In genomic region chr14:51873221-51873893, GRCh38 we compare ENCODE assay signal across 8 cellular contexts. TPM values are rescaled to one million over a fixed set of nuclear protein-coding genes. Genes with fewer than 3 reads are reported as not detected.
A peak's percentile ranks its signal among the peaks of the same experiment; 100 is the strongest.
DNase-seq lines count a peak whose midpoint lies in the region; ATAC-seq, FAIRE-seq and TF ChIP-seq lines count a peak whose summit lies in the region.

No MANE protein-coding gene starts in this region.

- no peaks in the 10 kb centered on the region for H3K27me3 Mint-ChIP-seq in endodermal cell (ENCODE audit: insufficient read depth)

- no peak for FAIRE-seq in pancreas (lab: Jason Lieb, UNC)

- peaks cover 46% of the 10 kb centered on the region for H3K4me1 Mint-ChIP-seq in endodermal cell

- no peaks in the 10 kb centered on the region for H3K79me2 ChIP-seq in PC-3 (ENCODE audit: low read length)

- DNase-seq in EH (ENCODE audit: low read depth) (peak; percentile 94), PC-3 (peak; percentile 97), endodermal cell (no peak), pancreas (no peak), ureter (ENCODE audit: low spot score) (no peak), testis (no peak)

- H3F3A ChIP-seq in PC-3 (ENCODE audit: low read length, unreplicated experiment) = no peaks in the 10 kb centered on the region

- no peaks in the 10 kb centered on the region for H4K20me1 ChIP-seq in PC-3 (ENCODE audit: low read length)

- no peaks in the 10 kb centered on the region for H3K9me3 ChIP-seq in PC-3 (ENCODE audit: low read length)
- H3K9me3 ChIP-seq in endodermal cell (ENCODE audit: control insufficient read depth, low read length) = no peaks in the 10 kb centered on the region
- no peaks in the 10 kb centered on the region for H3K9me3 ChIP-seq in pancreas
- no peaks in the 10 kb centered on the region for H3K9me3 ChIP-seq in testis

- no TSS peak for BruUV-seq in PC-3 (replicated peaks; lab: Mats Ljungman, UMichigan)

- no peaks in the 10 kb centered on the region for H3K36me3 ChIP-seq in PC-3 (ENCODE audit: low read depth, low read length)
- no peaks in the 10 kb centered on the region for H3K36me3 ChIP-seq in endodermal cell (ENCODE audit: control insufficient read depth, insufficient read depth, low read length)
- no peaks in the 10 kb centered on the region for H3K36me3 ChIP-seq in pancreas
- no peaks in the 10 kb centered on the region for H3K36me3 ChIP-seq in testis (ENCODE audit: low read depth, missing control alignments)

- H3K4me1 ChIP-seq in PC-3 (ENCODE audit: insufficient read depth, low read length) = peaks cover 26% of the 10 kb centered on the region
- peaks cover 14% of the 10 kb centered on the region for H3K4me1 ChIP-seq in endodermal cell (ENCODE audit: control insufficient read depth, insufficient read depth, low read length)
- no peaks in the 10 kb centered on the region for H3K4me1 ChIP-seq in pancreas
- peaks cover 4% of the 10 kb centered on the region for H3K4me1 ChIP-seq in testis

- H3K4me3 ChIP-seq in PC-3 (ENCODE audit: low read length) (peak overlapping the region; percentile 20; the same call in 1 of the 2 replicates), endodermal cell (ENCODE audit: low read length) (no peak overlapping the region), pancreas (no peak overlapping the region), testis (no peak overlapping the region)

- H3K36me3 Mint-ChIP-seq in endodermal cell (ENCODE audit: low read depth) = no peaks in the 10 kb centered on the region

- ATAC-seq in GM19397 (IDR thresholded peaks at IDR 0.05; ENCODE audit: unreplicated experiment) (peak; percentile 81), HG03354 (IDR thresholded peaks at IDR 0.05; ENCODE audit: poor library complexity, severe bottlenecking, unreplicated experiment) (peak; percentile 96), PC-3 (peak; percentile 93), pancreas (peak; percentile 31 to 80 (median 72))

- CTCF ChIA-PET in PC-3 (lab: Charles Lee) = interaction anchor here (0.6 to 1.1 kb wide), 5 partner anchors 45 to 590 kb away, joined by 3 to 6 read pairs (median 4); no protein-coding TSS in a partner anchor

- TF ChIP-seq POLR2A in testis (IDR thresholded peaks at IDR 0.05) = no peak

- TF ChIP-seq CTCF in PC-3 (conservative IDR thresholded peaks at IDR 0.05; ENCODE audit: low read depth, low read length) (no peak), endodermal cell (conservative IDR thresholded peaks at IDR 0.05) (no peak), pancreas (IDR thresholded peaks at IDR 0.05) (no peak), testis (IDR thresholded peaks at IDR 0.05) (no peak)

- no peaks in the 10 kb centered on the region for H3K9me2 ChIP-seq in PC-3 (replicated peaks; ENCODE audit: low read length)

- H2AFZ ChIP-seq in PC-3 (ENCODE audit: low read length) = peak overlapping the region; percentile 44

- no peaks in the 10 kb centered on the region for H3K27me3 ChIP-seq in PC-3 (ENCODE audit: low read length)
- H3K27me3 ChIP-seq in endodermal cell (ENCODE audit: control insufficient read depth, insufficient read depth, low read length, poor library complexity, severe bottlenecking) = no peaks in the 10 kb centered on the region
- no peaks in the 10 kb centered on the region for H3K27me3 ChIP-seq in pancreas
- H3K27me3 ChIP-seq in testis = no peaks in the 10 kb centered on the region

- H3K27ac ChIP-seq in PC-3 (ENCODE audit: low read length) (peak overlapping the region; percentile 92), endodermal cell (ENCODE audit: low read depth, low read length) (no peak overlapping the region), pancreas (no peak overlapping the region), testis (no peak overlapping the region)

- POLR2A ChIA-PET in PC-3 (lab: Charles Lee; ENCODE audit: unreplicated experiment) = interaction anchor here (0.6 kb wide), 1 partner anchor 205 kb away, joined by 3 read pairs; no protein-coding TSS in a partner anchor

- peak overlapping the region; percentile 45 for H3K27ac Mint-ChIP-seq in endodermal cell

- no peak overlapping the region for H3K4me3 Mint-ChIP-seq in endodermal cell

- peak overlapping the region; percentile 67 for H3K4me2 ChIP-seq in PC-3 (ENCODE audit: low read length)

- intact Hi-C loops in PC-3 (cut with micrococcal nuclease) (loop anchor here (1.0 kb wide), 5 partner anchors 32 to 106 kb away; no protein-coding TSS in a partner anchor), pancreas (cut with DNase I) (no loop called here), testis (cut with DNase I; ENCODE audit: low total_unique reads) (no loop called here)

- H3K9ac ChIP-seq in PC-3 (ENCODE audit: low read length) = peak overlapping the region; percentile 61
- H3K9ac ChIP-seq in endodermal cell (ENCODE audit: extremely low read depth, low read length, poor library complexity, severe bottlenecking) = no peak overlapping the region

- 33 to 46% methylated on average over 1 to 2 of the region's 2 CpGs for WGBS in endodermal cell (ENCODE audit: insufficient coverage in 1 of 2, insufficient read length in 1 of 2), 2 experiments
- WGBS in pancreas, 2 donors = 37 to 49% methylated on average over 2 of the region's 2 CpGs
- WGBS in testis, 2 donors = 30 to 41% methylated on average over 2 of the region's 2 CpGs

- H3K9me3 Mint-ChIP-seq in endodermal cell = no peaks in the 10 kb centered on the region

RNA-seq across cellular contexts. Expression of gene GNG2, which starts 12.9 kb away (rescaled TPM):
- total RNA-seq in PC-3 (2014; rRNA removed) (6.8 and 9.3 TPM in 2 replicates), endodermal cell (10 to 100 TPM; 47.9 to 51.6 TPM), pancreas (10 to 100 TPM in 2 of 6 donors, 1 to 10 TPM in 4; 1.7 to 15.4 (median 6.2) TPM), ureter (10.0 TPM), testis (100 to 1,000 TPM; 248 to 312 TPM)
- 92.2 TPM for polyA plus RNA-seq in endodermal cell (2013, experiment 1 of 2)
- 85.9 TPM for polyA plus RNA-seq in endodermal cell (2013, experiment 2 of 2)
- polyA plus RNA-seq in pancreas (10 to 100 TPM in 1 of 2 donors, 1 to 10 TPM in 1; 4.8 to 23.0 TPM), testis (ENCODE audit: insufficient read depth, low read depth, low replicate concordance) (250 TPM)

Comparison
In these comparisons a context has a peak if more than half of its experiments do, and no peak if none do; other contexts are left out.
1. DNase-seq: peak in EH (single experiment) and PC-3 (single experiment); none in endodermal cell (single experiment), pancreas (0 of 6), ureter (single experiment) and testis (single experiment).
2. RNA of gene GNG2, which starts 12.9 kb away (total RNA-seq): 248 to 312 TPM in testis; 47.9 to 51.6 TPM in endodermal cell, 10.0 TPM in ureter (single experiment), 6.8 to 9.3 TPM in PC-3 and 1.7 to 15.4 TPM in pancreas; every median in the first group is over 4 times any median in the second.
3. Peak in every context shown above with its lines, with median percentiles within 50 percentile points of each other: ATAC-seq.